Comparison of ENCODE assay signal across 1 cellular context in genomic region chr2:202911513-202912341, GRCh38.
TF ChIP-seq lines count a peak whose summit lies in the region.

TSS of gene CARF (plus strand) at chr2:202912275. CDS start at chr2:202941903, 29,628 bp downstream.
TSS of gene WDR12 (minus strand) at chr2:202911673. CDS start at chr2:202911476, 197 bp downstream.

TF ChIP-seq in A549, 52 proteins besides CTCF, POLR2A, EP300 and RAD21 (continued from another document):
- peak; percentile 57 for TF ChIP-seq REST (IDR thresholded peaks at IDR 0.05)
- peak; percentile 59 for TF ChIP-seq KDM5A (IDR thresholded peaks at IDR 0.05)
- TF ChIP-seq PBX3 (IDR thresholded peaks at IDR 0.05) = no peak
- TF ChIP-seq BHLHE40 (IDR thresholded peaks at IDR 0.05; ENCODE audit: low read depth, low read length) = no peak
- TF ChIP-seq FOXS1 (CRISPR knock-in tag; IDR thresholded peaks at IDR 0.05) = no peak
- peak; percentile 31 for TF ChIP-seq CHD2 (IDR thresholded peaks at IDR 0.05; ENCODE audit: low read length, partially characterized antibody)
- TF ChIP-seq ATOH8 (CRISPR knock-in tag; IDR thresholded peaks at IDR 0.05; ENCODE audit: low read depth) = no peak
- TF ChIP-seq HOXB5 (CRISPR knock-in tag; IDR thresholded peaks at IDR 0.05) = no peak
- TF ChIP-seq HOXA7 (CRISPR knock-in tag; IDR thresholded peaks at IDR 0.05) = 0 out of 2 replicates have a peak, but pooled peaks have one; percentile 58
- TF ChIP-seq JUN (IDR thresholded peaks at IDR 0.05) = peak in 1 of 2 experiments; percentile 24; a peak in 1 of 5 replicates
- TF ChIP-seq MYC (IDR thresholded peaks at IDR 0.05; ENCODE audit: borderline replicate concordance, low read length) = peak; percentile 92; the same call in 1 of the 2 replicates
